Comparison of ENCODE assay signal across 12 cellular contexts in the genomic region with DNA sequence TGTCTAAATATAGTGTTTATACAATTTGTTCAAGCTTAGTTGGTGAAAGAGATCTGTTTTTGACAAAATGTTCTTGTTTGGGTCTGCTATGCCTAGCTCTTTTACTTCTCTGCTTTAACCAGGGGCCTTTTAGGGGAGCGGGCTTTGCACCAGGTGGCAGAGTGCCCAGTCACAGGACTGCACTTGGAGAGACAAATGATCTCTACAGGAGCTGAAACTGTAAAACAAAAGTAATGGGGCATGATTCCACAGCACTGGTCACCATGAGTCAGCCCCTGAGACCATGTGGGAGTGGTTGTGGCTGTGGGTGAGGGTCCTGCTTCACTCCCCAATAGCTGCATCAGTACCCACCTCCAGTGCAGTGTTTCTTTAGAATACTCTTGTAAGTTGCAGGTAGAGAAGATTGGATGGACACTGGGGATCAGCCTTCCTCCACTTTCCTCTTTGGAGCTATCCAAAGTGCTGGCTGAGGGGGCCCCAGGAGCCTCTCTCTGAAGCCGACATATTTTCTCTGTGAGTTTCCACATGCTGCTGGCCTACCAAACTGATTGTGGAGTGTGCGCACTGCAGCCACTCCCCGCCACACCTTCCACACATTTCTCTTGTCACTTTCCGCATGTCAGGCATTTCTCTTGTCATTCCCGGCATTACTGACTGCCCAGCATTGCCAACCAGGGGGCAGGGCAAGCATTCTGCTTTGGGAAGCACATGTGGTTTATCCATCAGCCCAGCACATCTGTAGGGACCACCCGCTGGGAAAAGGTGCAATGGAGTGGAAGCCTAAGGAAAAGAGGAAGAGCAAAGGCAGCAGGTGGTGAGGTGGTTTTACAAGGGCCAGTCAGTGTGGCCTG.
DNase-seq lines count a peak whose midpoint lies in the region; ATAC-seq lines count a peak whose summit lies in the region.
"Had no signal": no experiment of that assay in that cellular context is flagged by ENCODE, and none has a peak within 500 bp of the region (broad histone marks: within the 10 kb centered on the region; RNA-seq: fewer than 3 reads in every experiment).

No MANE protein-coding gene starts in this region.

- DNase-seq in iPS-NIHi7 (ENCODE audit: extremely low spot score) (peak; percentile 41), NCI-H2196 treated with DMSO at 0.1 percent for 48 hours (lab: John Stamatoyannopoulos, UW; ENCODE audit: unreplicated experiment) (no peak), A172 (ENCODE audit: low spot score) (no peak)
- no peak for DNase-seq in central memory CD4-positive, alpha-beta T cell
- DNase-seq in stimulated activated naive CD4-positive, alpha-beta T cell (lab: John Stamatoyannopoulos, UW) = no peak
- DNase-seq: activated CD4-positive, CD25-positive, alpha-beta regulatory T cell; COR-L47; mesendoderm; PC-3 had no signal

- peak; percentile 30 for ATAC-seq in GM18498 (IDR thresholded peaks at IDR 0.05; ENCODE audit: unreplicated experiment)
- peak; percentile 23 for ATAC-seq in GM21447 (IDR thresholded peaks at IDR 0.05; ENCODE audit: unreplicated experiment)
- peak; percentile 16 for ATAC-seq in HG03439 (IDR thresholded peaks at IDR 0.05; ENCODE audit: unreplicated experiment)
- ATAC-seq: PC-3 had no signal
